In the genomic region with DNA sequence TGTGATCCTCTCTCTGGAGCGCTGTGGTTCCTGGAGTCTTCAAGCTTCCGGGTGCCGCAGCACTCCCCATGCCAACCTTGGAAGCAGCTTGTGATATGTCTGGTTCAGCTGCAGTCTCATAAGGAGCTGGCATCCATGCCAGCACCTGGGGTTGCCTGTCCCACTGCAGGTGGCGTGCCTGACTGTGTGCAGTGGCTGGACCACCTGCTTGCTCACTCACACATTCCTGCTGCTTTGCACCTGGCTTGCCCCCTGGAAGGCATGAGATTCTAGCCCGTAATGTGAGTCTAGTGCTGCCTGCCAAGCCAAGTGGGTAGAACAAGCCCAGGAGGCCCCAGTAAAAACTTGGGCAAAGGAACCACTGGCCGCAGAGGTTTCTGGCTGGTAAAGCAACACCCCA, we compare ENCODE assay signal across 27 cellular contexts.
"Had no signal": no experiment of that assay in that cellular context is flagged by ENCODE, and none has a peak within 500 bp of the region (broad histone marks: within the 10 kb centered on the region; RNA-seq: fewer than 3 reads in every experiment).

No MANE protein-coding gene starts in this region.

- DNase-seq: activated CD4-positive, alpha-beta T cell treated with anti-CD3 and anti-CD28 coated beads for 36 hours; activated CD4-positive, alpha-beta T cell treated with anti-CD3 and anti-CD28 coated beads, Interleukin-2, amount 50 U/mL, for 4 hours; activated CD8-positive, alpha-beta memory T cell treated with anti-CD3 and anti-CD28 coated beads, Interleukin-2, amount 50 U/mL, for 48 hours; activated naive CD4-positive, alpha-beta T cell treated with Interleukin-2 at 50 U/mL for 16 hours; activated naive CD8-positive, alpha-beta T cell treated with anti-CD3 and anti-CD28 coated beads for 36 hours; activated T-cell treated with anti-CD3 and anti-CD28 coated beads, Interleukin-2, amount 50 U/mL, for 4 hours; colonic mucosa; dorsolateral prefrontal cortex; effector memory CD8-positive, alpha-beta T cell; hippocampal formation; left ventricle myocardium superior; mammary epithelial cell; naive thymus-derived CD8-positive, alpha-beta T cell; stimulated activated CD4-positive, alpha-beta T cell treated with anti-CD3 and anti-CD28 coated beads, Interleukin-4, amount 100 ng/mL, for 24 hours; substantia nigra; thyroid gland had no signal

- H3K4me3 Mint-ChIP-seq: activated CD4-positive, alpha-beta T cell treated with anti-CD3 and anti-CD28 coated beads for 36 hours; activated naive CD8-positive, alpha-beta T cell treated with anti-CD3 and anti-CD28 coated beads for 36 hours; activated T-cell treated with anti-CD3 and anti-CD28 coated beads, Interleukin-2, amount 50 U/mL, for 4 hours; central memory CD8-positive, alpha-beta T cell; effector memory CD8-positive, alpha-beta T cell; mesothelial cell of epicardium; naive thymus-derived CD8-positive, alpha-beta T cell; neural progenitor cell; stimulated activated naive CD8-positive, alpha-beta T cell treated with anti-CD3 and anti-CD28 coated beads, Interleukin-15, Interleukin-2, amounts not matched to agents 100 ng/mL and 50 ng/mL, for 24 hours; WTC11 had no signal

- H3K27me3 Mint-ChIP-seq: activated CD4-positive, alpha-beta T cell treated with anti-CD3 and anti-CD28 coated beads for 36 hours; activated naive CD8-positive, alpha-beta T cell treated with anti-CD3 and anti-CD28 coated beads for 36 hours; central memory CD8-positive, alpha-beta T cell; effector memory CD8-positive, alpha-beta T cell; naive thymus-derived CD8-positive, alpha-beta T cell; stimulated activated naive CD8-positive, alpha-beta T cell treated with anti-CD3 and anti-CD28 coated beads, Interleukin-15, Interleukin-2, amounts not matched to agents 100 ng/mL and 50 ng/mL, for 24 hours had no signal

- H2AFZ ChIP-seq: neural progenitor cell had no signal

- H3K9me3 Mint-ChIP-seq: mesothelial cell of epicardium, neural progenitor cell, WTC11 had no signal

- H3K36me3 Mint-ChIP-seq: activated naive CD8-positive, alpha-beta T cell treated with anti-CD3 and anti-CD28 coated beads for 36 hours; mesothelial cell of epicardium; naive thymus-derived CD8-positive, alpha-beta T cell; neural progenitor cell; WTC11 had no signal

- H3K36me3 ChIP-seq: breast epithelium, colonic mucosa, esophagus muscularis mucosa, neural progenitor cell, prostate gland, thyroid gland had no signal

- H3K27ac Mint-ChIP-seq: activated CD4-positive, alpha-beta T cell treated with anti-CD3 and anti-CD28 coated beads for 36 hours; activated naive CD8-positive, alpha-beta T cell treated with anti-CD3 and anti-CD28 coated beads for 36 hours; activated T-helper 2 cell treated with anti-CD3 and anti-CD28 coated beads, Interferon-gamma antibody, Interleukin-2, Interleukin-4, amounts not matched to agents 10 μg/mL and 5 μg/mL and 100 μg/mL, durations not matched to agents 14 hours and 24 hours and 36 hours; effector memory CD8-positive, alpha-beta T cell; mesothelial cell of epicardium; naive thymus-derived CD8-positive, alpha-beta T cell; neural progenitor cell; stimulated activated naive CD8-positive, alpha-beta T cell treated with anti-CD3 and anti-CD28 coated beads, Interleukin-15, Interleukin-2, amounts not matched to agents 100 ng/mL and 50 ng/mL, for 24 hours; WTC11 had no signal

- H3K4me2 ChIP-seq: neural progenitor cell had no signal

- FAIRE-seq: frontal cortex, TTC549 had no signal

- H3K27me3 ChIP-seq: breast epithelium, colonic mucosa, esophagus muscularis mucosa, neural progenitor cell, thyroid gland had no signal

- H3K9ac ChIP-seq: neural progenitor cell had no signal

- H3K9me3 ChIP-seq: colonic mucosa, prostate gland, thyroid gland had no signal

- H3K4me1 Mint-ChIP-seq: activated CD4-positive, alpha-beta T cell treated with anti-CD3 and anti-CD28 coated beads for 36 hours; activated naive CD8-positive, alpha-beta T cell treated with anti-CD3 and anti-CD28 coated beads for 36 hours; central memory CD8-positive, alpha-beta T cell; neural progenitor cell had no signal

- H3K4me1 ChIP-seq: breast epithelium, colonic mucosa, esophagus muscularis mucosa, neural progenitor cell, prostate gland, thyroid gland had no signal

- ATAC-seq: activated CD4-positive, alpha-beta T cell treated with anti-CD3 and anti-CD28 coated beads for 36 hours; activated T-cell treated with anti-CD3 and anti-CD28 coated beads, Interleukin-2, amount 50 U/mL, for 4 hours; effector memory CD8-positive, alpha-beta T cell; left ventricle myocardium superior; naive thymus-derived CD8-positive, alpha-beta T cell; WTC11 had no signal

- H3K27ac ChIP-seq: breast epithelium, colonic mucosa, dorsolateral prefrontal cortex, esophagus muscularis mucosa, neural progenitor cell, prostate gland, thyroid gland had no signal

- H3K4me3 ChIP-seq: breast epithelium, colonic mucosa, dorsolateral prefrontal cortex, esophagus muscularis mucosa, neural progenitor cell, prostate gland, thyroid gland had no signal
